In genomic region chr1:235074335-235075120, GRCh38 we compare ENCODE assay signal across 1 cellular context.
A peak's percentile ranks its signal among the peaks of the same experiment; 100 is the strongest.
TF ChIP-seq lines count a peak whose summit lies in the region.

No MANE protein-coding gene starts in this region.

TF ChIP-seq in HepG2, 621 proteins besides CTCF, POLR2A, EP300 and RAD21 (continued from another document and continues in another):
- no peak for TF ChIP-seq NFAT5 (CRISPR knock-in tag; IDR thresholded peaks at IDR 0.05)
- peak; percentile 38; the same call in 1 of the 2 replicates for TF ChIP-seq HNF4A (CRISPR knock-in tag; IDR thresholded peaks at IDR 0.05)
- no peak for TF ChIP-seq ATAD3A (CRISPR knock-in tag; IDR thresholded peaks at IDR 0.05)
- TF ChIP-seq KIAA2018 (CRISPR knock-in tag; IDR thresholded peaks at IDR 0.05; ENCODE audit: borderline replicate concordance), result no peak
- TF ChIP-seq CHCHD3 (CRISPR knock-in tag; IDR thresholded peaks at IDR 0.05), result no peak
- TF ChIP-seq ZNF644 (CRISPR knock-in tag; IDR thresholded peaks at IDR 0.05; ENCODE audit: low read depth), result no peak
- no peak for TF ChIP-seq ZNF260 (CRISPR knock-in tag; IDR thresholded peaks at IDR 0.05; ENCODE audit: borderline replicate concordance, low read depth)
- no peak for TF ChIP-seq ZBTB43 (CRISPR knock-in tag; conservative IDR thresholded peaks at IDR 0.05)
- peak; percentile 4; the same call in 1 of the 2 replicates for TF ChIP-seq NCOA1 (CRISPR knock-in tag; IDR thresholded peaks at IDR 0.05)
- TF ChIP-seq HMGXB3 (CRISPR knock-in tag; IDR thresholded peaks at IDR 0.05; ENCODE audit: borderline replicate concordance), result peak; percentile 16; the same call in 1 of the 2 replicates
- TF ChIP-seq ZNF501 (CRISPR knock-in tag; IDR thresholded peaks at IDR 0.05), result no peak
- 0 out of 2 replicates have a peak, but pooled peaks have one; percentile 32 for TF ChIP-seq ZNF138 (CRISPR knock-in tag; IDR thresholded peaks at IDR 0.05; ENCODE audit: low read depth)
- TF ChIP-seq NFE2L1 (CRISPR knock-in tag; IDR thresholded peaks at IDR 0.05; ENCODE audit: borderline replicate concordance), result no peak
- no peak for TF ChIP-seq MAFF (IDR thresholded peaks at IDR 0.05; ENCODE audit: low read depth, low read length)
- TF ChIP-seq CREB3 (CRISPR knock-in tag; IDR thresholded peaks at IDR 0.05), result no peak
- peak; percentile 18; the same call in 1 of the 2 replicates for TF ChIP-seq ZNF34 (CRISPR knock-in tag; IDR thresholded peaks at IDR 0.05; ENCODE audit: borderline replicate concordance)
- peak; percentile 66; the same call in 1 of the 2 replicates for TF ChIP-seq ZFX (CRISPR knock-in tag; IDR thresholded peaks at IDR 0.05; ENCODE audit: low read depth)
- TF ChIP-seq RNF2 (conservative IDR thresholded peaks at IDR 0.05; ENCODE audit: low read depth), result no peak
- no peak for TF ChIP-seq ZZZ3 (CRISPR knock-in tag; IDR thresholded peaks at IDR 0.05; ENCODE audit: borderline replicate concordance)
- peak; percentile 85; the same call in 1 of the 2 replicates for TF ChIP-seq SATB2 (CRISPR knock-in tag; IDR thresholded peaks at IDR 0.05)
- TF ChIP-seq SP140L (CRISPR knock-in tag; IDR thresholded peaks at IDR 0.05; ENCODE audit: borderline replicate concordance), result no peak
- no peak for TF ChIP-seq KLF12 (CRISPR knock-in tag; IDR thresholded peaks at IDR 0.05; ENCODE audit: borderline replicate concordance)
- no peak for TF ChIP-seq ZNF335 (CRISPR knock-in tag; IDR thresholded peaks at IDR 0.05)
- no peak for TF ChIP-seq E2F5 (CRISPR knock-in tag; conservative IDR thresholded peaks at IDR 0.05)
- TF ChIP-seq HMGXB4 (CRISPR knock-in tag; IDR thresholded peaks at IDR 0.05; ENCODE audit: borderline replicate concordance in 1 of 2, low read depth in 1 of 2), result no peak; a peak in 1 of 4 replicates
- TF ChIP-seq NR2C2 (CRISPR knock-in tag; IDR thresholded peaks at IDR 0.05; ENCODE audit: borderline replicate concordance), result no peak; the same call in 1 of the 2 replicates
- no peak for TF ChIP-seq GPBP1L1 (CRISPR knock-in tag; IDR thresholded peaks at IDR 0.05)
- no peak for TF ChIP-seq CENPT (CRISPR knock-in tag; IDR thresholded peaks at IDR 0.05; ENCODE audit: low read depth)
- no peak for TF ChIP-seq SMC3 (IDR thresholded peaks at IDR 0.05; ENCODE audit: low read length)
